ENCODE assay signal across 8 cellular contexts in genomic region chr11:2891291-2891690, GRCh38. TPM values are rescaled to one million over a fixed set of nuclear protein-coding genes. Genes with fewer than 3 reads are reported as not detected.
DNase-seq lines count a peak whose midpoint lies in the region; ATAC-seq, FAIRE-seq and TF ChIP-seq lines count a peak whose summit lies in the region.
"Had no signal": no experiment of that assay in that cellular context is flagged by ENCODE, and none has a peak within 500 bp of the region (broad histone marks: within the 10 kb centered on the region; RNA-seq: fewer than 3 reads in every experiment).

No MANE protein-coding gene starts in this region.

- no peak for DNase-seq in D721Med (ENCODE audit: insufficient read length, low spot score)
- DNase-seq in Jurkat, Clone E6-1 (ENCODE audit: low read depth, low spot score), result peak; percentile 41
- DNase-seq in activated naive CD8-positive, alpha-beta T cell treated with anti-CD3 and anti-CD28 coated beads, Interleukin-2, amount 10 ng/mL, durations not matched to agents 7 days and 5 days, result no peak
- DNase-seq in natural killer cell treated with Interleukin-12 subunit alpha and Interleukin-12 subunit beta and Interleukin-15 and Interleukin-18, amount 100 ng/mL, for 72 hours (ENCODE audit: low spot score), result no peak
- DNase-seq in activated effector memory CD4-positive, alpha-beta T cell treated with Interleukin-2 at 50 U/mL for 16 hours, result no peak

- ATAC-seq in activated naive CD8-positive, alpha-beta T cell treated with anti-CD3 and anti-CD28 coated beads, Interleukin-2, amount 10 ng/mL, durations not matched to agents 7 days and 5 days (ENCODE audit: low read depth), result no peak
- ATAC-seq in natural killer cell treated with Interleukin-12 subunit alpha and Interleukin-12 subunit beta and Interleukin-15 and Interleukin-18, amount 100 ng/mL, for 72 hours, result no peak
- ATAC-seq in GM21619 (IDR thresholded peaks at IDR 0.05; ENCODE audit: unreplicated experiment) (no peak), HG03175 (IDR thresholded peaks at IDR 0.05; ENCODE audit: unreplicated experiment) (no peak)

- no peak overlapping the region for H3K4me3 ChIP-seq in Jurkat, Clone E6-1 (ENCODE audit: low read length)
- H3K4me3 ChIP-seq: cardiac muscle cell had no signal

- peak overlapping the region; percentile 83 for H3K4me3 Mint-ChIP-seq in activated naive CD8-positive, alpha-beta T cell treated with anti-CD3 and anti-CD28 coated beads, Interleukin-2, amount 10 ng/mL, durations not matched to agents 7 days and 5 days
- H3K4me3 Mint-ChIP-seq in natural killer cell treated with Interleukin-12 subunit alpha and Interleukin-12 subunit beta and Interleukin-15 and Interleukin-18, amount 100 ng/mL, for 72 hours, result peak overlapping the region; percentile 76

- no peaks in the 10 kb centered on the region for H3K9me3 Mint-ChIP-seq in activated naive CD8-positive, alpha-beta T cell treated with anti-CD3 and anti-CD28 coated beads, Interleukin-2, amount 10 ng/mL, durations not matched to agents 7 days and 5 days
- no peaks in the 10 kb centered on the region for H3K9me3 Mint-ChIP-seq in natural killer cell treated with Interleukin-12 subunit alpha and Interleukin-12 subunit beta and Interleukin-15 and Interleukin-18, amount 100 ng/mL, for 72 hours

- H3K27me3 Mint-ChIP-seq in activated naive CD8-positive, alpha-beta T cell treated with anti-CD3 and anti-CD28 coated beads, Interleukin-2, amount 10 ng/mL, durations not matched to agents 7 days and 5 days, result peaks cover 13% of the 10 kb centered on the region
- H3K27me3 Mint-ChIP-seq in natural killer cell treated with Interleukin-12 subunit alpha and Interleukin-12 subunit beta and Interleukin-15 and Interleukin-18, amount 100 ng/mL, for 72 hours, result no peaks in the 10 kb centered on the region

- no peaks in the 10 kb centered on the region for H3K36me3 Mint-ChIP-seq in activated naive CD8-positive, alpha-beta T cell treated with anti-CD3 and anti-CD28 coated beads, Interleukin-2, amount 10 ng/mL, durations not matched to agents 7 days and 5 days
- no peaks in the 10 kb centered on the region for H3K36me3 Mint-ChIP-seq in natural killer cell treated with Interleukin-12 subunit alpha and Interleukin-12 subunit beta and Interleukin-15 and Interleukin-18, amount 100 ng/mL, for 72 hours

- peak; percentile 3 for TF ChIP-seq CTCF in D721Med (IDR thresholded peaks at IDR 0.05; ENCODE audit: insufficient read depth, missing control alignments)

- peak overlapping the region; percentile 89 for H3K27ac Mint-ChIP-seq in activated naive CD8-positive, alpha-beta T cell treated with anti-CD3 and anti-CD28 coated beads, Interleukin-2, amount 10 ng/mL, durations not matched to agents 7 days and 5 days
- H3K27ac Mint-ChIP-seq in natural killer cell treated with Interleukin-12 subunit alpha and Interleukin-12 subunit beta and Interleukin-15 and Interleukin-18, amount 100 ng/mL, for 72 hours, result no peak overlapping the region

- FAIRE-seq in D721Med (lab: Jason Lieb, UNC), result no peak

- POLR2A ChIA-PET in activated naive CD8-positive, alpha-beta T cell treated with anti-CD3 and anti-CD28 coated beads, Interleukin-2, amount 10 ng/mL, durations not matched to agents 7 days and 5 days (lab: Charles Lee), result interaction anchor here (0.8 to 3.5 kb wide), 3 partner anchors 38 to 491 kb away, joined by 4 to 22 read pairs (median 21); partner anchors contain the start of genes PHLDA2 and TSSC4

- peaks cover 15% of the 10 kb centered on the region for H3K4me1 Mint-ChIP-seq in activated naive CD8-positive, alpha-beta T cell treated with anti-CD3 and anti-CD28 coated beads, Interleukin-2, amount 10 ng/mL, durations not matched to agents 7 days and 5 days
- H3K4me1 Mint-ChIP-seq in natural killer cell treated with Interleukin-12 subunit alpha and Interleukin-12 subunit beta and Interleukin-15 and Interleukin-18, amount 100 ng/mL, for 72 hours (ENCODE audit: low read depth in 2 of 2), result peaks cover 4 to 14% of the 10 kb centered on the region in 2 donors

RNA-seq across cellular contexts. Expression of gene CDKN1C, which starts 5.7 kb away (rescaled TPM):
- polyA plus RNA-seq in Jurkat, Clone E6-1 (2012; ENCODE audit: insufficient read depth, insufficient read length), result 7.8 TPM
- total RNA-seq in activated naive CD8-positive, alpha-beta T cell treated with anti-CD3 and anti-CD28 coated beads, Interleukin-2, amount 10 ng/mL, durations not matched to agents 7 days and 5 days, result 1 to 10 TPM; 2.9 to 3.1 TPM
- total RNA-seq in natural killer cell treated with Interleukin-12 subunit alpha and Interleukin-12 subunit beta and Interleukin-15 and Interleukin-18, amount 100 ng/mL, for 72 hours, result 1 to 10 TPM; 1.2 to 2.0 TPM

RNA-seq across cellular contexts. Expression of gene PHLDA2, which starts 37.9 kb away (rescaled TPM):
- not detected for polyA plus RNA-seq in Jurkat, Clone E6-1 (2012; ENCODE audit: insufficient read depth, insufficient read length)
- total RNA-seq in activated naive CD8-positive, alpha-beta T cell treated with anti-CD3 and anti-CD28 coated beads, Interleukin-2, amount 10 ng/mL, durations not matched to agents 7 days and 5 days, result under 1 TPM; 0.55 to 0.65 TPM
- 1 to 10 TPM; 3.0 to 4.5 TPM for total RNA-seq in natural killer cell treated with Interleukin-12 subunit alpha and Interleukin-12 subunit beta and Interleukin-15 and Interleukin-18, amount 100 ng/mL, for 72 hours
